10 cellular contexts compared by ENCODE assay signal in the genomic region with DNA sequence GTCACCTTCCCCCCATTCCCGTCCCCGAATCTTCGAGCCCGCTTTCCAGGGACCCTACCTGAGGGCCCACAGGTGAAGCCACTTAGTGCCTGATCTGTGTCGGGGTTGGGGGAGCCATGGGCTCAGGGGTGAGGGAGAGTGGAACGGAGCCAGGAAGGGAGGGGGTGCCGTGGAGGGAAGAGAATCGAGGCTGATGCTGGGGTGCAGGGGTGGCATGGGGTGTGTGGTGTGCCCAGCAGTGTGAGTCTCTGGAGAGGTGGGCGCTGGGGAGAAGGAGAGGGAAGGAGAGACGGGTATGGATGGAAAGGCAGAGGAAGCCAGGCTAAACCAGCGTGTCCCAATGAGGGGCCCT. TPM values are rescaled to one million over a fixed set of nuclear protein-coding genes. Genes with fewer than 3 reads are reported as not detected.
DNase-seq lines count a peak whose midpoint lies in the region; ATAC-seq, FAIRE-seq and TF ChIP-seq lines count a peak whose summit lies in the region.
"Had no signal": no experiment of that assay in that cellular context is flagged by ENCODE, and none has a peak within 500 bp of the region (broad histone marks: within the 10 kb centered on the region; RNA-seq: fewer than 3 reads in every experiment).

No MANE protein-coding gene starts in this region.

- CTCF ChIA-PET in K562 (lab: Yijun Ruan, JAX; ENCODE audit: low intra/inter-chr PET ratio) (interaction anchor here (0.6 to 1.0 kb wide), 2 partner anchors 10 to 312 kb away, joined by 3 read pairs; partner anchors contain the start of gene SCN1B), A673 (lab: Charles Lee) (no interaction called here)

- no peaks in the 10 kb centered on the region for H3K9me3 Mint-ChIP-seq in activated T-cell treated with anti-CD3 and anti-CD28 coated beads, Interleukin-2, amount 50 U/mL, for 72 hours

- TF ChIP-seq POLR2A in K562 (conservative IDR thresholded peaks at IDR 0.05) (no peak), testis (IDR thresholded peaks at IDR 0.05) (no peak)

- in situ Hi-C loops in K562 (cut with MboI) = no loop called here

- TF ChIP-seq CTCF in K562 (IDR thresholded peaks at IDR 0.05 in 2 of 3, conservative IDR thresholded peaks at IDR 0.05 in 1 of 3; ENCODE audit: insufficient read depth in 2 of 3, low read depth in 1 of 3, low read length in 3 of 3) (no peak), testis (IDR thresholded peaks at IDR 0.05) (no peak), A673 (conservative IDR thresholded peaks at IDR 0.05; ENCODE audit: low read depth, low read length) (no peak)

- H3K9me1 ChIP-seq in K562 (ENCODE audit: control insufficient read depth, insufficient read depth, low read length) = no peaks in the 10 kb centered on the region

- WGBS in K562 (ENCODE audit: insufficient coverage, low coverage, missing lambda C conversion rate) = 48% methylated on average over 6 of the region's 11 CpGs
- WGBS in testis, 2 donors = 26 to 30% methylated on average over 11 of the region's 11 CpGs

- H3K36me3 Mint-ChIP-seq in activated T-cell treated with anti-CD3 and anti-CD28 coated beads, Interleukin-2, amount 50 U/mL, for 72 hours (ENCODE audit: insufficient read depth in 2 of 2) = no peaks in the 10 kb centered on the region
- H3K36me3 Mint-ChIP-seq: brain had no signal

- peaks cover 18% of the 10 kb centered on the region for H3K27me3 Mint-ChIP-seq in activated T-cell treated with anti-CD3 and anti-CD28 coated beads, Interleukin-2, amount 50 U/mL, for 72 hours (ENCODE audit: low read depth)

- POLR2A ChIA-PET in K562 (lab: Yijun Ruan, JAX) = no interaction called here
- POLR2A ChIA-PET in A673 (lab: Charles Lee; ENCODE audit: low non-redundant PET) = no interaction called here

- peak overlapping the region; percentile 33 to 69 for H3K4me3 Mint-ChIP-seq in activated T-cell treated with anti-CD3 and anti-CD28 coated beads, Interleukin-2, amount 50 U/mL, for 72 hours
- H3K4me3 Mint-ChIP-seq: brain had no signal

- DNase-seq in activated T-cell treated with anti-CD3 and anti-CD28 coated beads, Interleukin-2, amount 50 U/mL, for 72 hours = no peak
- DNase-seq in activated T-cell treated with anti-CD3 and anti-CD28 coated beads, Interleukin-2, amount 50 U/mL, for 48 hours = no peak
- DNase-seq in K562 (ENCODE audit: extremely low read depth in 1 of 4, low spot score in 3 of 4) (no peak), testis (no peak), A673 (ENCODE audit: low spot score) (no peak), NCI-H2227 treated with DMSO at 0.1 percent for 48 hours (lab: John Stamatoyannopoulos, UW) (no peak)

- no peaks in the 10 kb centered on the region for H4K20me1 ChIP-seq in K562 (replicated peaks; ENCODE audit: control insufficient read depth, insufficient read depth, low read length)

- no peak for TF ChIP-seq RAD21 in K562 (CRISPR knock-in tag; conservative IDR thresholded peaks at IDR 0.05 in 1 of 2, IDR thresholded peaks at IDR 0.05 in 1 of 2)

- no peaks in the 10 kb centered on the region for H3K79me2 ChIP-seq in K562 (ENCODE audit: control insufficient read depth, insufficient read depth, low read length)

- peak overlapping the region; percentile 57; the same call in 1 of the 2 replicates for H3K4me2 ChIP-seq in K562 (ENCODE audit: insufficient read depth, low read length)

- H3K9me3 ChIP-seq in K562 (replicated peaks; ENCODE audit: control insufficient read depth, insufficient read depth, low read depth, low read length) (no peaks in the 10 kb centered on the region), muscle layer of colon (ENCODE audit: low read length) (no peaks in the 10 kb centered on the region), testis (no peaks in the 10 kb centered on the region), A673 (ENCODE audit: low read depth, low read length, poor library complexity, severe bottlenecking) (no peaks in the 10 kb centered on the region)

- peak; percentile 4 to 14 for ATAC-seq in activated T-cell treated with anti-CD3 and anti-CD28 coated beads, Interleukin-2, amount 50 U/mL, for 72 hours (replicated peaks in 1 of 2)
- no peak; the same call in 2 of the 3 replicates for ATAC-seq in K562
- ATAC-seq in HG02970 (IDR thresholded peaks at IDR 0.05; ENCODE audit: low FRiP score, unreplicated experiment) = no peak

- H3K27me3 ChIP-seq in K562 (ENCODE audit: control insufficient read depth in 2 of 2, insufficient read depth in 2 of 2, low read length in 2 of 2) (no peaks in the 10 kb centered on the region), muscle layer of colon (ENCODE audit: control insufficient read depth in 1 of 2, insufficient read depth in 2 of 2, low read length in 2 of 2) (peaks cover 0 to 28% of the 10 kb centered on the region in 2 donors), testis (no peaks in the 10 kb centered on the region), A673 (replicated peaks; ENCODE audit: insufficient read depth, low read depth, low read length, poor library complexity) (no peaks in the 10 kb centered on the region)

- H3K4me3 ChIP-seq in K562 (no peak overlapping the region), muscle layer of colon (ENCODE audit: low read depth in 1 of 2, low read length in 2 of 2) (no peak overlapping the region), testis (no peak overlapping the region), A673 (ENCODE audit: low read depth, low read length, poor library complexity, severe bottlenecking) (no peak overlapping the region)

- no peaks in the 10 kb centered on the region for H3K36me3 ChIP-seq in K562 (ENCODE audit: control insufficient read depth, insufficient read depth, low read length)
- no peaks in the 10 kb centered on the region for H3K36me3 ChIP-seq in muscle layer of colon (ENCODE audit: insufficient read depth, low read length)
- no peaks in the 10 kb centered on the region for H3K36me3 ChIP-seq in testis (ENCODE audit: low read depth, missing control alignments)
- H3K36me3 ChIP-seq in A673 (ENCODE audit: insufficient read depth, low read length, poor library complexity, severe bottlenecking) = no peaks in the 10 kb centered on the region

- H3K4me1 Mint-ChIP-seq in activated T-cell treated with anti-CD3 and anti-CD28 coated beads, Interleukin-2, amount 50 U/mL, for 72 hours (ENCODE audit: low read depth) = peaks cover 34% of the 10 kb centered on the region

- BruUV-seq in K562 (replicated peaks; lab: Mats Ljungman, UMichigan) = no TSS peak
- BruUV-seq in A673 (replicated peaks; lab: Mats Ljungman, UMichigan) = no TSS peak

- H3K27ac ChIP-seq in K562 (ENCODE audit: extremely low read depth, low read depth, low read length) = peak overlapping the region; percentile 65; the same call in 1 of the 3 replicates
- peak overlapping the region; percentile 43 for H3K27ac ChIP-seq in muscle layer of colon (ENCODE audit: low read depth, low read length)
- H3K27ac ChIP-seq in testis = peak overlapping the region; percentile 50 to 78
- H3K27ac ChIP-seq in A673 (ENCODE audit: low read depth, low read length, poor library complexity, severe bottlenecking) = no peak overlapping the region

- H2AFZ ChIP-seq in K562 (ENCODE audit: low read depth, low read length) = peak overlapping the region; percentile 86

- H3K27ac Mint-ChIP-seq in activated T-cell treated with anti-CD3 and anti-CD28 coated beads, Interleukin-2, amount 50 U/mL, for 72 hours = no peak overlapping the region
- H3K27ac Mint-ChIP-seq: brain had no signal

- intact Hi-C loops in K562 (cut with micrococcal nuclease) = loop anchor here (10.0 kb wide), 1 partner anchor 54 kb away; no protein-coding TSS in a partner anchor
- intact Hi-C loops in testis (cut with DNase I; ENCODE audit: low total_unique reads) = no loop called here
- intact Hi-C loops in A673 (cut with micrococcal nuclease; ENCODE audit: unreplicated experiment) = no loop called here

- peaks cover 21 to 36% of the 10 kb centered on the region in 2 experiments for H3K4me1 ChIP-seq in K562 (replicated peaks in 1 of 2; ENCODE audit: control insufficient read depth in 2 of 2, insufficient read depth in 2 of 2, low read length in 2 of 2)
- peaks cover 14% of the 10 kb centered on the region for H3K4me1 ChIP-seq in muscle layer of colon (ENCODE audit: insufficient read depth, low read length)
- peaks cover 35% of the 10 kb centered on the region for H3K4me1 ChIP-seq in testis
- no peaks in the 10 kb centered on the region for H3K4me1 ChIP-seq in A673 (ENCODE audit: insufficient read depth, low read length, poor library complexity, severe bottlenecking)

- H3K9ac ChIP-seq in K562 (ENCODE audit: insufficient read depth in 1 of 2, low read depth in 2 of 2, low read length in 2 of 2) (peak overlapping the region in 1 of 2 experiments; percentile 88; a peak in 2 of 4 replicates), muscle layer of colon (ENCODE audit: low read length) (no peak overlapping the region)

- no peak for FAIRE-seq in K562 (lab: Jason Lieb, UNC)

- TF ChIP-seq EP300 in K562 (IDR thresholded peaks at IDR 0.05; ENCODE audit: low read length) = no peak

RNA-seq across cellular contexts. Expression of gene HPN, which starts 1.1 kb away (rescaled TPM):
- total RNA-seq in activated T-cell treated with anti-CD3 and anti-CD28 coated beads, Interleukin-2, amount 50 U/mL, for 72 hours = under 1 TPM; 0.19 to 0.30 TPM
- 0.30 and 0.74 TPM in 2 replicates for total RNA-seq in K562 (2011; cell fraction: chromatin; rRNA removed; ENCODE audit: low replicate concordance)
- 0.26 and 0.67 TPM in 2 replicates for total RNA-seq in K562 (2011; cell fraction: nucleolus; rRNA removed)
- 0.59 and 0.99 TPM in 2 replicates for total RNA-seq in K562 (2011; cell fraction: nucleoplasm; rRNA removed)
- not detected in 2 replicates for total RNA-seq in K562 (2014; rRNA removed)
- not detected in 2 replicates for total RNA-seq in K562 (2014; rRNA removed; fragmentation: Illumina TruSeq; extraction: Trizol)
- 0.15 TPM in 1 of 2 replicates, not detected in the other for total RNA-seq in K562 (2015; rRNA removed; fragmentation: Illumina TruSeq; extraction: Trizol)
- total RNA-seq in K562 (2021) = 0.20 and 0.36 TPM in 2 replicates
- polyA plus RNA-seq in K562 (2011; rRNA removed) = 0.10 and 0.11 TPM in 2 replicates
- polyA plus RNA-seq in K562 (2011; cell fraction: cytosol; rRNA removed) = 0.09 and 0.12 TPM in 2 replicates
- 0.63 and 1.3 TPM in 2 replicates for polyA plus RNA-seq in K562 (2011; cell fraction: nucleus; rRNA removed)
- 0.10 and 1.7 TPM in 2 replicates for polyA plus RNA-seq in K562 (2012)
- not detected in 2 replicates for polyA plus RNA-seq in K562 (2014; fragmentation: Illumina TruSeq; extraction: Trizol)
- polyA plus RNA-seq in K562 (2014; fragmentation: Nextera tagmentation; extraction: Ambion mirVana) = not detected
- polyA plus RNA-seq in K562 (2014; rRNA removed) = not detected in 2 replicates
- not detected in 2 replicates for polyA minus RNA-seq in K562 (2011; rRNA and poly(A)+ RNA removed)
- polyA minus RNA-seq in K562 (2011; cell fraction: cytosol; rRNA and poly(A)+ RNA removed) = not detected in 2 replicates
- 0.27 and 0.56 TPM in 2 replicates for polyA minus RNA-seq in K562 (2011; cell fraction: nucleus; rRNA and poly(A)+ RNA removed)
- 1 to 10 TPM in 1 of 2 donors, under 1 TPM in 1; 0.79 to 1.7 TPM for total RNA-seq in testis
- polyA plus RNA-seq in testis (ENCODE audit: insufficient read depth, low read depth, low replicate concordance) = 8.2 TPM
- not detected in 2 replicates for total RNA-seq in A673 (2021)
- total RNA-seq: osteocyte had no signal

RNA-seq across cellular contexts. Expression of gene SCN1B, which starts 10.2 kb away (rescaled TPM):
- 1 to 10 TPM; 2.7 to 4.7 TPM for total RNA-seq in activated T-cell treated with anti-CD3 and anti-CD28 coated beads, Interleukin-2, amount 50 U/mL, for 72 hours
- 6.3 and 14.6 TPM in 2 replicates for total RNA-seq in K562 (2011; cell fraction: chromatin; rRNA removed; ENCODE audit: low replicate concordance)
- 7.7 and 7.9 TPM in 2 replicates for total RNA-seq in K562 (2011; cell fraction: nucleolus; rRNA removed)
- 8.3 and 13.4 TPM in 2 replicates for total RNA-seq in K562 (2011; cell fraction: nucleoplasm; rRNA removed)
- total RNA-seq in K562 (2014; rRNA removed) (0.91 and 1.6 TPM in 2 replicates), K562 (2014; rRNA removed; fragmentation: Illumina TruSeq; extraction: Trizol) (0.51 and 0.80 TPM in 2 replicates), K562 (2015; rRNA removed; fragmentation: Illumina TruSeq; extraction: Trizol) (0.91 and 1.2 TPM in 2 replicates), K562 (2021) (1.8 TPM in 2 replicates), testis (1 to 10 TPM; 3.5 to 6.6 TPM), A673 (2021) (2.0 and 2.3 TPM in 2 replicates)
- polyA plus RNA-seq in K562 (2011; rRNA removed) (2.5 and 4.2 TPM in 2 replicates), K562 (2014; fragmentation: Illumina TruSeq; extraction: Trizol) (0.79 and 1.0 TPM in 2 replicates), K562 (2014; fragmentation: Nextera tagmentation; extraction: Ambion mirVana) (under 1 TPM; 0.03 to 0.06 TPM), K562 (2014; rRNA removed) (1.2 and 2.1 TPM in 2 replicates), testis (ENCODE audit: insufficient read depth, low read depth, low replicate concordance) (7.5 TPM)
- 2.3 and 2.6 TPM in 2 replicates for polyA plus RNA-seq in K562 (2011; cell fraction: cytosol; rRNA removed)
- polyA plus RNA-seq in K562 (2011; cell fraction: nucleus; rRNA removed) = 9.1 and 10.0 TPM in 2 replicates
- 1.4 and 3.7 TPM in 2 replicates for polyA plus RNA-seq in K562 (2012)
- polyA minus RNA-seq in K562 (2011; rRNA and poly(A)+ RNA removed) = 1.1 and 2.6 TPM in 2 replicates
- polyA minus RNA-seq in K562 (2011; cell fraction: cytosol; rRNA and poly(A)+ RNA removed) = 1.2 and 1.5 TPM in 2 replicates
- polyA minus RNA-seq in K562 (2011; cell fraction: nucleus; rRNA and poly(A)+ RNA removed) = 1.6 and 2.2 TPM in 2 replicates

RNA-seq across cellular contexts. Expression of gene GRAMD1A, which starts 40.3 kb away (rescaled TPM):
- total RNA-seq in activated T-cell treated with anti-CD3 and anti-CD28 coated beads, Interleukin-2, amount 50 U/mL, for 72 hours = 100 to 1,000 TPM; 233 to 236 TPM
- 167 and 288 TPM in 2 replicates for total RNA-seq in K562 (2011; cell fraction: chromatin; rRNA removed; ENCODE audit: low replicate concordance)
- total RNA-seq in K562 (2011; cell fraction: nucleolus; rRNA removed) = 130 and 133 TPM in 2 replicates
- 132 and 192 TPM in 2 replicates for total RNA-seq in K562 (2011; cell fraction: nucleoplasm; rRNA removed)
- total RNA-seq in K562 (2014; rRNA removed) (41.8 and 47.0 TPM in 2 replicates), K562 (2014; rRNA removed; fragmentation: Illumina TruSeq; extraction: Trizol) (13.9 and 16.4 TPM in 2 replicates), K562 (2015; rRNA removed; fragmentation: Illumina TruSeq; extraction: Trizol) (19.4 and 20.5 TPM in 2 replicates), K562 (2021) (58.7 and 62.5 TPM in 2 replicates), testis (10 to 100 TPM; 92.4 to 99.3 TPM), A673 (2021) (87.3 and 101 TPM in 2 replicates)
- polyA plus RNA-seq in K562 (2011; rRNA removed) (39.4 and 54.3 TPM in 2 replicates), K562 (2014; fragmentation: Illumina TruSeq; extraction: Trizol) (38.5 and 54.1 TPM in 2 replicates), K562 (2014; fragmentation: Nextera tagmentation; extraction: Ambion mirVana) (1 to 10 TPM; 1.4 to 1.7 TPM), K562 (2014; rRNA removed) (61.7 and 63.8 TPM in 2 replicates), testis (ENCODE audit: insufficient read depth, low read depth, low replicate concordance) (62.8 TPM)
- 51.1 and 57.8 TPM in 2 replicates for polyA plus RNA-seq in K562 (2011; cell fraction: cytosol; rRNA removed)
- 131 and 183 TPM in 2 replicates for polyA plus RNA-seq in K562 (2011; cell fraction: nucleus; rRNA removed)
- 35.7 and 68.6 TPM in 2 replicates for polyA plus RNA-seq in K562 (2012)
- 41.4 and 44.4 TPM in 2 replicates for polyA minus RNA-seq in K562 (2011; rRNA and poly(A)+ RNA removed)
- polyA minus RNA-seq in K562 (2011; cell fraction: cytosol; rRNA and poly(A)+ RNA removed) = 39.7 and 39.8 TPM in 2 replicates
- polyA minus RNA-seq in K562 (2011; cell fraction: nucleus; rRNA and poly(A)+ RNA removed) = 31.2 and 45.4 TPM in 2 replicates

Comparison
In these comparisons a context has a peak if more than half of its experiments do, and no peak if none do; other contexts are left out.
1. ATAC-seq: peak in activated T-cell treated with anti-CD3 and anti-CD28 coated beads, Interleukin-2, amount 50 U/mL, for 72 hours (2 of 2); none in K562 (single experiment) and HG02970 (single experiment).